ENCODE assay signal across 8 cellular contexts in the genomic region with DNA sequence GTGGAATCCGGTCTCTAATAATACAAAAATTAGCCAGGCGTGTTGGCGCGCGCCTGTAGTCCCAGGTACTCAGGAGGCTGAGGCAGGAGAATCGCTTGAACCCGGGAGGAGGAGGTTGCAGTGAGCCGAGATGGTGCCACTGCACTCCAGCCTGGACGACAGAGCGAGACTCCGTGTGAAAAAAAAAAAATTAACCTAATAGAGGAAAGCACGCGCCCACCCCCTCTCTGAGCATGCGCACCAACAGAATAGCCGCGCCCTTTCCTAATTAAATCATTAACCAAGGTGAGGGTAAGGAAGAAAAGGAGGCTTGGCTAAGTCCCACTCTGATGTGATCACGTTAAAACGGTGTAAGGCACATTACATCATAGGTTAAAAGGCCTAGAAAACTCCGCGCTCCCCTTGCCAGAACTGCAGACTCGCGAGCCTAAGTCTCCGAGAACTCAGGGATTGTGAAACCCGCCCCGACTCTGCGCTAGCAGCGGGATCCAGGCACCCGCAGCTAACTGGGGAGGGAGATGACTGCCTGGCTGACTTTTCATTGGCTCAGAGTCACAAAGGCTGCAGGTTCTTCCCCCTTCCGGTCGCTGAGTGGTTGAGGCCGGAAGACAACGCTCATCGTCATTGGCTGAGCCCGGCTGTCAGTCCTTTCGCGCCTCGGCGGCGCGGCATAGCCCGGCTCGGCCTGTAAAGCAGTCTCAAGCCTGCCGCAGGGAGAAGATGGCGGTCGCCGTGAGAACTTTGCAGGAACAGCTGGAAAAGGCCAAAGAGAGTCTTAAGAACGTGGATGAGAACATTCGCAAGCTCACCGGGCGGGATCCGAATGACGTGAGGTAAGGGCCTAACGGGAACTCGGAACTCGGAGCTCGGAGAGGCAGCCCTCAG. TPM values are rescaled to one million over a fixed set of nuclear protein-coding genes. Genes with fewer than 3 reads are reported as not detected.
DNase-seq lines count a peak whose midpoint lies in the region; ATAC-seq and TF ChIP-seq lines count a peak whose summit lies in the region.

A gene (plus strand): TSS at position 695 of the 885 bp plus-strand sequence. CDS start 26 bp downstream, at position 721.

- intact Hi-C loops in activated CD4-positive, alpha-beta T cell treated with anti-CD3 and anti-CD28 coated beads for 36 hours (cut with DNase I, micrococcal nuclease): loop anchor here (1.0 to 5.0 kb wide), 7 partner anchors 54 to 258 kb away; a partner anchor contains a TSS

- POLR2A ChIA-PET in activated CD4-positive, alpha-beta T cell treated with anti-CD3 and anti-CD28 coated beads for 36 hours (lab: Charles Lee): interaction anchor here (0.9 to 1.0 kb wide), 3 partner anchors 61 to 258 kb away, joined by 5 to 7 read pairs (median 6); a partner anchor contains a TSS

- peak; percentile 93 for ATAC-seq in HG03442 (IDR thresholded peaks at IDR 0.05; ENCODE audit: unreplicated experiment)
- peak; percentile 91 for ATAC-seq in activated CD4-positive, alpha-beta T cell treated with anti-CD3 and anti-CD28 coated beads for 36 hours

- CTCF ChIA-PET in activated CD4-positive, alpha-beta T cell treated with anti-CD3 and anti-CD28 coated beads for 36 hours (lab: Charles Lee): no interaction called here

- no peaks in the 10 kb centered on the region for H3K27me3 ChIP-seq in kidney epithelial cell (ENCODE audit: control insufficient read depth, insufficient read depth, low read length)

- DNase-seq in Ammon's horn (ENCODE audit: low spot score): peak; percentile 99
- DNase-seq in GM19238 (ENCODE audit: insufficient read length, low spot score): peak; percentile 81
- peak; percentile 100 for DNase-seq in NCI-H524 (lab: John Stamatoyannopoulos, UW)
- DNase-seq in activated CD4-positive, alpha-beta T cell treated with anti-CD3 and anti-CD28 coated beads for 36 hours: peak; percentile 97
- peak; percentile 100 for DNase-seq in choroid plexus epithelial cell (ENCODE audit: low read depth)
- DNase-seq in kidney epithelial cell (ENCODE audit: low read depth): peak; percentile 97
- peak; percentile 91 to 96 for DNase-seq in stimulated activated CD4-positive, alpha-beta T cell treated with anti-CD3 and anti-CD28 coated beads, Interleukin-15, amount 100 ng/mL, for 48 hours (ENCODE audit: low read depth in 2 of 2)

- peak within 1 kb of the TSS; percentile 99 for H3K27ac Mint-ChIP-seq in activated CD4-positive, alpha-beta T cell treated with anti-CD3 and anti-CD28 coated beads for 36 hours

- TF ChIP-seq CTCF in choroid plexus epithelial cell (conservative IDR thresholded peaks at IDR 0.05; ENCODE audit: low read depth, low read length) (no peak), kidney epithelial cell (IDR thresholded peaks at IDR 0.05; ENCODE audit: insufficient read depth, low read length, poor library complexity, severe bottlenecking) (no peak)

- H3K27me3 Mint-ChIP-seq in activated CD4-positive, alpha-beta T cell treated with anti-CD3 and anti-CD28 coated beads for 36 hours: no peaks in the 10 kb centered on the region

- H3K36me3 ChIP-seq in kidney epithelial cell (ENCODE audit: control insufficient read depth, insufficient read depth, low read length): peaks cover 3% of the 10 kb centered on the region

- peaks cover 40% of the 10 kb centered on the region for H3K4me1 Mint-ChIP-seq in activated CD4-positive, alpha-beta T cell treated with anti-CD3 and anti-CD28 coated beads for 36 hours

- no peaks in the 10 kb centered on the region for H3K9me3 Mint-ChIP-seq in activated CD4-positive, alpha-beta T cell treated with anti-CD3 and anti-CD28 coated beads for 36 hours (ENCODE audit: low read depth)

- peaks cover 44% of the 10 kb centered on the region for H3K36me3 Mint-ChIP-seq in activated CD4-positive, alpha-beta T cell treated with anti-CD3 and anti-CD28 coated beads for 36 hours (ENCODE audit: low read depth)

- peak within 1 kb of the TSS; percentile 96 for H3K4me3 ChIP-seq in choroid plexus epithelial cell (ENCODE audit: low read depth, low read length)
- peak within 1 kb of the TSS; percentile 99 for H3K4me3 ChIP-seq in kidney epithelial cell (ENCODE audit: low read depth, low read length)

- H3K4me3 Mint-ChIP-seq in activated CD4-positive, alpha-beta T cell treated with anti-CD3 and anti-CD28 coated beads for 36 hours: peak within 1 kb of the TSS; percentile 96

RNA-seq across cellular contexts. Expression of the gene that starts here (rescaled TPM):
- total RNA-seq in activated CD4-positive, alpha-beta T cell treated with anti-CD3 and anti-CD28 coated beads for 36 hours: 10 to 100 TPM; 87.8 to 98.3 TPM
- 22.6 and 33.5 TPM in 2 replicates for total RNA-seq in kidney epithelial cell

Comparison
In these comparisons a context has a peak if more than half of its experiments do, and no peak if none do; other contexts are left out.
1. Peak in every context shown above with its lines: DNase-seq, ATAC-seq and H3K4me3 ChIP-seq.